ENCODE assay signal across 1 cellular context in the genomic region with DNA sequence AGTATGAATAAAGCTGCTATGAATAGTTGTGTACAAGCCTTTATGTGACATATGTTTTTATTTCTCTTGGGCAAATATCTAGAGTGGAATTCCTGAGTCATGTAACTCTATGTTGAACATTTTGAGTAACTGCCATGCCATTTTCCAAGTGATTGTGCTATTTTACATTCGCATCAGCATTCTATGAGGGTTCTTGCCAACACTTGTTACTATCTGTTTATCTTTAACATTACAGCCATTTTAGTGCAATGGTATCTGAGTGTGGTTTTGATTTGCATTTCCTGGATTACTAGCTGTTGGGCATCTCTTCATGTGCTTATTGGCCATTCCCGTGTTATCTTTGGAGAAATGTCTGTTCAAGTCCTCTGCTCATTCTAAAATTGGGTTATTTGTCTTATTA.
TF ChIP-seq lines count a peak whose summit lies in the region.

No MANE protein-coding gene starts in this region.

TF ChIP-seq in H1, 55 proteins besides CTCF, POLR2A, EP300 and RAD21:
- TF ChIP-seq ZNF274 (IDR thresholded peaks at IDR 0.05; ENCODE audit: borderline replicate concordance, extremely low read depth, low read length) (no peak), SP2 (IDR thresholded peaks at IDR 0.05; ENCODE audit: low read length) (no peak), JUND (IDR thresholded peaks at IDR 0.05; ENCODE audit: low read length) (no peak), FOSL1 (IDR thresholded peaks at IDR 0.05; ENCODE audit: insufficient read depth, low read depth, low read length) (no peak)
TF ChIP-seq in H1: peak in this region for 0.
